ENCODE assay signal across 8 cellular contexts in the genomic region with DNA sequence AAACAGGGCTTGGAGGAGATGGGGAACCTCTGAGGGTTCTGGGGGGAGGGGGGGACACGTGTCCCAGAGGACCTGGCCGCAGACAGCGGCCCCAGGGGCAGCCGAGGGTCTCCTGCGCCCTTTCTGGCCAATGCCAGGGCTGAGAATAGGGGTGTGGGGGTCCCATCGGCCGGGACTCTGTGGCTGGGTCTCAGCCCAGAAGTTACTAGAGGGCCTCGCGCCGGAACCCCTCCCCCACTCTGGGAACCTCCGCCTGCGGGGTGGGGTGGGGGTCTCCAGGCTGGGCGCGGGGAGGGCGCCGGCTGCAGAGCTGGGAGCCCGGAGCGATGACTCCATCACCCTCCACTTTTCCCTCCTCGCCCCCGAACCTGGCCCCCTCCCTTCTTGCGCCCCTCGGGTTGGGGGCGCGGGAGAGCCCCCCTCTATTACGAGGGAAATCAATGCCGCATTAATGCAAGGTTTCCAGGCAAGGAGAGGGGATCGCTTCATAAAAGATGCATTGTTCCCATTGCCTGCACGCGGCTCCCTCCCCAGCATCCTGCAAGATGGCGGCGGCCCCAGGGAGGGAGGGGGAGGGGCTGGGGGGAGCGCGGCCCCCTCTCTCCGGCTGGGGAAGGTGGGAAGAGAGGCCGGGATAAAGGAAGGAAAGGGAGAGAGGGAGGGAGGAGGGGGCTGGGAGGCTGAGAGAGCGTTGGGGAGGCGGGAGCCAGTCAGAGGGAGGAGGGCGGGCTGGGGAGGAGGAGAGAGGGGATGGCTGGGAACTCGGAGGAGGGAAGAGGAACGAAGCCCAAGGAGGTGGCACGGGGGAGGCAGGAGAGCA.
DNase-seq lines count a peak whose midpoint lies in the region; ATAC-seq and TF ChIP-seq lines count a peak whose summit lies in the region.
"Not testable (repeated sequence)": the region's sequence is repeated elsewhere in the genome, so short reads cannot be mapped to it uniquely, and the experiment has no call there.

No MANE protein-coding gene starts in this region.

- peak; percentile 45 to 61 for ATAC-seq in activated CD4-positive, CD25-positive, alpha-beta regulatory T cell treated with anti-CD3 and anti-CD28 coated beads, Interleukin-2, amount 50 U/mL, for 24 hours

- not testable (repeated sequence) for H3K36me3 ChIP-seq in A673 (ENCODE audit: insufficient read depth, low read length, poor library complexity, severe bottlenecking); mesodermal cell (ENCODE audit: control insufficient read depth, insufficient read depth, low read length); sigmoid colon

- intact Hi-C loops in A673 (cut with micrococcal nuclease; ENCODE audit: unreplicated experiment); MCF 10A (cut with micrococcal nuclease); sigmoid colon (cut with DNase I): not testable (repeated sequence)

- not testable (repeated sequence) for H3K27me3 Mint-ChIP-seq in MCF 10A (ENCODE audit: insufficient read depth, unreplicated experiment); glutamatergic neuron (ENCODE audit: unreplicated experiment)

- not testable (repeated sequence) for TF ChIP-seq CTCF in A673 (conservative IDR thresholded peaks at IDR 0.05; ENCODE audit: low read depth, low read length); GM12864 (IDR thresholded peaks at IDR 0.05; ENCODE audit: low read depth, low read length, missing control alignments); MCF 10A (IDR thresholded peaks at IDR 0.05; ENCODE audit: unreplicated experiment); glutamatergic neuron (IDR thresholded peaks at IDR 0.05; ENCODE audit: partially characterized antibody, unreplicated experiment); sigmoid colon (IDR thresholded peaks at IDR 0.05)

- DNase-seq in A673 (ENCODE audit: low spot score) (peak; percentile 84), NCI-H2227 treated with DMSO at 0.1 percent for 48 hours (lab: John Stamatoyannopoulos, UW) (peak; percentile 52), MCF 10A (ENCODE audit: unreplicated experiment) (peak; percentile 41), glutamatergic neuron (peak; percentile 80), sigmoid colon (peak; percentile 90)
- not testable (repeated sequence) for DNase-seq in GM12864 (ENCODE audit: low read depth)

- H3K27me3 ChIP-seq in A673 (replicated peaks; ENCODE audit: insufficient read depth, low read depth, low read length, poor library complexity); sigmoid colon: not testable (repeated sequence)

- H3K9me3 ChIP-seq in A673 (ENCODE audit: low read depth, low read length, poor library complexity, severe bottlenecking); mesodermal cell (ENCODE audit: control insufficient read depth, low read length); sigmoid colon: not testable (repeated sequence)

- H3K4me3 ChIP-seq in A673 (ENCODE audit: low read depth, low read length, poor library complexity, severe bottlenecking) (peak overlapping the region; percentile 32), GM12864 (ENCODE audit: low read depth, low read length) (peak overlapping the region; percentile 21; the same call in 1 of the 2 replicates), mesodermal cell (ENCODE audit: extremely low read depth, insufficient read depth, low read length, poor library complexity, severe bottlenecking) (peak overlapping the region; percentile 33), sigmoid colon (peak overlapping the region; percentile 46 to 57 (median 51))

- H3K4me1 Mint-ChIP-seq in MCF 10A (ENCODE audit: insufficient read depth, unreplicated experiment); glutamatergic neuron (ENCODE audit: low read depth, unreplicated experiment): not testable (repeated sequence)

- H3K4me1 ChIP-seq in A673 (ENCODE audit: insufficient read depth, low read length, poor library complexity, severe bottlenecking); mesodermal cell (ENCODE audit: control insufficient read depth, insufficient read depth, low read length, poor library complexity, severe bottlenecking); sigmoid colon: not testable (repeated sequence)

- POLR2A ChIA-PET in A673 (lab: Charles Lee; ENCODE audit: low non-redundant PET); MCF 10A (lab: Yijun Ruan, JAX): not testable (repeated sequence)

- not testable (repeated sequence) for TF ChIP-seq POLR2A in sigmoid colon (IDR thresholded peaks at IDR 0.05)

- H3K4me3 Mint-ChIP-seq in MCF 10A (ENCODE audit: unreplicated experiment) (peak overlapping the region; percentile 35), glutamatergic neuron (ENCODE audit: unreplicated experiment) (peak overlapping the region; percentile 49)

- not testable (repeated sequence) for BruUV-seq in A673 (replicated peaks; lab: Mats Ljungman, UMichigan); MCF 10A (replicated peaks; lab: Mats Ljungman, UMichigan)

- not testable (repeated sequence) for TF ChIP-seq EP300 in sigmoid colon (IDR thresholded peaks at IDR 0.05)

- H3K9me3 Mint-ChIP-seq in MCF 10A (ENCODE audit: unreplicated experiment); glutamatergic neuron (ENCODE audit: unreplicated experiment): not testable (repeated sequence)

- H3K36me3 Mint-ChIP-seq in MCF 10A (ENCODE audit: insufficient read depth, unreplicated experiment); glutamatergic neuron (ENCODE audit: unreplicated experiment): not testable (repeated sequence)

- CTCF ChIA-PET in A673 (lab: Charles Lee); MCF 10A (lab: Yijun Ruan, JAX): not testable (repeated sequence)

- not testable (repeated sequence) for H3K27ac Mint-ChIP-seq in MCF 10A (ENCODE audit: low read depth, unreplicated experiment)
- peak overlapping the region; percentile 48 for H3K27ac Mint-ChIP-seq in glutamatergic neuron (ENCODE audit: unreplicated experiment)

- not testable (repeated sequence) for H3K27ac ChIP-seq in A673 (ENCODE audit: low read depth, low read length, poor library complexity, severe bottlenecking)
- peak overlapping the region; percentile 57 for H3K27ac ChIP-seq in mesodermal cell (ENCODE audit: low read depth, low read length, severe bottlenecking)
- peak overlapping the region in 2 of 4 donors; percentile 39 to 54 for H3K27ac ChIP-seq in sigmoid colon

- WGBS in mesodermal cell (ENCODE audit: insufficient coverage in 2 of 2), 2 experiments, result 0% methylated on average over 2 of the region's 41 CpGs; no CpG with 5 or more reads in 1 of the 2 experiments
- 0 to 3% methylated on average over 31 to 37 of the region's 41 CpGs for WGBS in sigmoid colon, 2 donors
